In the genomic region with DNA sequence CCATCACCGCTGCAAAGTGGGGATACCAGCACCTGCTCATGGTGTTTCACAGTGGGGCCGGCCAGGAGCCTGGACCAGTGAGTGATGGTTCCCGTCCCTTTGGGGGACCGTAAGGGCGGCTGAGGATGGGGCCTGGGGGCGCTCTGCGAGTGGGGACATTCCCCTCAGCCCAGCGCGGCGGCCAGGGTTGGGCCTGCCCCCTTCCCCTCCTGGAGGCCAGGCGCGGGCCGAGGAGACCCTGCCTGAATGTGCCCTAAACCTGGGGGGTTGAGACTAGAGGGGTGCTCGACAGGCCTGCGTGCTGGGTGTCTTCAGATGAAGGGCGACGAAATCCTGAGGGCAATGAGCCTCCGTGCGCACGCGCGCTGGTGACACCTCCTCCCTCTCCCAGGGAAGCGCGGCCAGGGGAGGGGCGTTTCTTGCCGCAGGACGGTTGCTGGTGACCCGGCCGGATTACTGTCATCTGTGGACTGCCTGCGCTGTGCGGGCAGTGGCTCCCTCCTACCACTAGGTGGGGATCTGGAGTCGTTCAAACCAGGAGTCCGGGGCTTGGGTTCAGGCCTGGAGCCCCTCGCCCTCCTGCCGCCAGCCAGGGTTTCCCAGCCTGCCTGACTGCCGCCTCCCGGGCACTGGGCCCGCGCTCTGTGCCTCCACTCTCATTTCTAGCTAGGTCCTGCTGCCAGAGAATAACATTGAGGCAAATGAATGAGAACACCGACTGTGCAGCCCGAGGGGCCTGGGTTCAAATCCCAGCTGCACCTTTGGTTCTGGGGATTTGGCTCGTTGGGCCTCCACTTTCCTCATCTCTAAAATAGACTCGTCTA, we compare ENCODE assay signal across 8 cellular contexts. TPM values are rescaled to one million over a fixed set of nuclear protein-coding genes. Genes with fewer than 3 reads are reported as not detected.
DNase-seq lines count a peak whose midpoint lies in the region; ATAC-seq and TF ChIP-seq lines count a peak whose summit lies in the region.

No MANE protein-coding gene starts in this region.

- TF ChIP-seq POLR2A in body of pancreas (IDR thresholded peaks at IDR 0.05) = no peak

- peaks cover 28 to 46% of the 10 kb centered on the region in 2 donors for H3K27me3 Mint-ChIP-seq in T-cell

- no peak overlapping the region for H3K27ac ChIP-seq in body of pancreas

- peak; percentile 99 for TF ChIP-seq CTCF in AG09319 (IDR thresholded peaks at IDR 0.05; ENCODE audit: low read depth, low read length)
- peak; percentile 78 to 95 (median 88) for TF ChIP-seq CTCF in body of pancreas (IDR thresholded peaks at IDR 0.05)

- DNase-seq in AG09319 (ENCODE audit: extremely low read depth, low read depth) (peak; percentile 79), NCI-H1417 treated with DMSO at 0.1 percent for 48 hours (lab: John Stamatoyannopoulos, UW) (peak; percentile 11), T-cell (peak in 20 of 34 experiments; percentile 27 to 55 (median 42)), body of pancreas (peak; percentile 75 to 82 (median 81)), iPS DF 4.7 (ENCODE audit: extremely low read depth, low spot score) (peak; percentile 82), renal cortical epithelial cell (ENCODE audit: low read depth) (peak; percentile 57)

- no peaks in the 10 kb centered on the region for H3K9me3 Mint-ChIP-seq in T-cell

- no peaks in the 10 kb centered on the region for H3K27me3 ChIP-seq in body of pancreas

- peaks cover 0 to 6% (median 0%) of the 10 kb centered on the region in 3 donors for H3K4me1 Mint-ChIP-seq in T-cell

- H3K4me3 ChIP-seq in body of pancreas = no peak overlapping the region

- no peaks in the 10 kb centered on the region for H3K36me3 ChIP-seq in body of pancreas (replicated peaks in 1 of 2; ENCODE audit: insufficient read depth in 1 of 2, low read depth in 2 of 2)

- no peak overlapping the region for H3K27ac Mint-ChIP-seq in T-cell

- CTCF ChIA-PET in T-cell (lab: Charles Lee) = interaction anchor here in 1 of 2 donors (0.5 kb wide), 1 partner anchor 445 kb away, joined by 8 read pairs; no protein-coding TSS in a partner anchor

- intact Hi-C loops in body of pancreas (cut with DNase I) = loop anchor here (10.0 kb wide), 2 partner anchors 138 to 418 kb away; no protein-coding TSS in a partner anchor

- no peaks in the 10 kb centered on the region for H3K36me3 Mint-ChIP-seq in T-cell

- ATAC-seq in GM19351 (IDR thresholded peaks at IDR 0.05; ENCODE audit: unreplicated experiment) = peak; percentile 54
- peak in 2 of 4 experiments; percentile 36 to 43 for ATAC-seq in T-cell (replicated peaks in 1 of 4)
- ATAC-seq in body of pancreas = peak; percentile 63
- ATAC-seq in HG02938 (IDR thresholded peaks at IDR 0.05; ENCODE audit: unreplicated experiment) = no peak

- no peak overlapping the region for H3K4me3 Mint-ChIP-seq in T-cell

- no peaks in the 10 kb centered on the region for H3K9me3 ChIP-seq in body of pancreas

- POLR2A ChIA-PET in T-cell (lab: Charles Lee) = no interaction called here

- 20 to 59% methylated on average over 13 to 32 of the region's 43 CpGs for WGBS in body of pancreas, 2 donors

- peaks cover 25% of the 10 kb centered on the region for H3K4me1 ChIP-seq in body of pancreas

RNA-seq across cellular contexts. Expression of gene TBX2, which starts 17.1 kb away (rescaled TPM):
- total RNA-seq in T-cell (under 1 TPM in 3 of 5 donors, not detected in 2; 0.26 to 0.82 (median 0.32) TPM), body of pancreas (1 to 10 TPM; 4.9 to 6.9 TPM), renal cortical epithelial cell (2.1 and 4.8 TPM in 2 replicates)

RNA-seq across cellular contexts. Expression of gene TBX4, which starts 35.5 kb away (rescaled TPM):
- total RNA-seq in T-cell (not detected), body of pancreas (not detected), renal cortical epithelial cell (not detected in 2 replicates)

Comparison
In these comparisons a context has a peak if more than half of its experiments do, and no peak if none do; other contexts are left out.
1. DNase-seq: peak in every context shown above with its lines; median percentile 82 in iPS DF 4.7; 81 in body of pancreas; 79 in AG09319; 57 in renal cortical epithelial cell; 42 in T-cell; 11 in NCI-H1417 treated with DMSO at 0.1 percent for 48 hours.